In genomic region chr3:192887047-192887446, GRCh38 we compare ENCODE assay signal across 1 cellular context.
TF ChIP-seq lines count a peak whose summit lies in the region.

No MANE protein-coding gene starts in this region.

TF ChIP-seq in GM12878, 131 proteins besides CTCF, POLR2A, EP300 and RAD21 (continued from another document):
- no peak for TF ChIP-seq E2F4 (IDR thresholded peaks at IDR 0.05; ENCODE audit: low read depth, low read length)
- no peak for TF ChIP-seq POLR2AphosphoS5 (IDR thresholded peaks at IDR 0.05; ENCODE audit: low read length)
- no peak for TF ChIP-seq ZBTB11 (CRISPR knock-in tag; IDR thresholded peaks at IDR 0.05)
- TF ChIP-seq ZNF217 (IDR thresholded peaks at IDR 0.05): no peak
- no peak for TF ChIP-seq GABPA (IDR thresholded peaks at IDR 0.05; ENCODE audit: low read depth)
- no peak for TF ChIP-seq IRF5 (IDR thresholded peaks at IDR 0.05; ENCODE audit: borderline replicate concordance)
- no peak for TF ChIP-seq CHD1 (IDR thresholded peaks at IDR 0.05; ENCODE audit: low read depth, low read length)
- no peak for TF ChIP-seq ZNF592 (IDR thresholded peaks at IDR 0.05)
- no peak for TF ChIP-seq RELB (IDR thresholded peaks at IDR 0.05; ENCODE audit: low read depth)
- TF ChIP-seq CEBPZ (IDR thresholded peaks at IDR 0.05; ENCODE audit: low read depth, low read length): no peak
- no peak for TF ChIP-seq RB1 (IDR thresholded peaks at IDR 0.05; ENCODE audit: borderline replicate concordance)
- no peak for TF ChIP-seq ZNF384 (IDR thresholded peaks at IDR 0.05; ENCODE audit: borderline replicate concordance, low read depth, low read length)
- TF ChIP-seq USF2 (IDR thresholded peaks at IDR 0.05; ENCODE audit: borderline replicate concordance, low read depth, low read length): no peak
- no peak for TF ChIP-seq RBBP5 (conservative IDR thresholded peaks at IDR 0.05)
